Comparison of ENCODE assay signal across 19 cellular contexts in the genomic region with DNA sequence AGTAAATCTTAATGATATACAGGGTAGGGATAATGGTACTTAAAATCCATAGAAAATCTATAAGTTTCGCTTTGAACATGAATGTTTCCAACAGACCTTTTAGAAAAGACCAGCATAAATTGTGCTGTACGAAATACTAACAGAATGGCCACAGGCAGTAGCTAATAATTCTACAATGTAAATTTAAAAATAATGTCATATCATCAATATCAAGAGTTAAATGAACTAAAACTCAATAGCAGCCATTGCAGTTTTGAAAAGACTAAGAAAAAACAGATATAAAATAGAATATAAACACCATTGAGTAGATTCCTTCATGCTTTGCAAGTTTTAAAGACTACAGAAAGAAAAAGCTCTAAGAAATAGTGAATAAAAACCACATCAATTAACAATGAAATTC.
"Had no signal": no experiment of that assay in that cellular context is flagged by ENCODE, and none has a peak within 500 bp of the region (broad histone marks: within the 10 kb centered on the region; RNA-seq: fewer than 3 reads in every experiment).

No MANE protein-coding gene starts in this region.

- H3K9me3 ChIP-seq: prostate gland, tibial artery had no signal

- H3K36me3 ChIP-seq: prostate gland had no signal

- H3K27ac ChIP-seq: prostate gland, tibial artery had no signal

- H3K9me3 Mint-ChIP-seq: activated CD8-positive, alpha-beta T cell treated with anti-CD3 and anti-CD28 coated beads for 36 hours; activated naive CD8-positive, alpha-beta T cell treated with anti-CD3 and anti-CD28 coated beads, Interleukin-2, amount 50 U/mL, for 24 hours; brain; naive B cell had no signal

- H3K4me3 ChIP-seq: prostate gland had no signal

- DNase-seq: activated CD4-positive, alpha-beta T cell treated with anti-CD3 and anti-CD28 coated beads for 48 hours; activated CD8-positive, alpha-beta memory T cell treated with anti-CD3 and anti-CD28 coated beads, Interleukin-2, amount 10 ng/mL, durations not matched to agents 7 days and 5 days; activated CD8-positive, alpha-beta T cell treated with anti-CD3 and anti-CD28 coated beads for 36 hours; activated effector memory CD4-positive, alpha-beta T cell treated with anti-CD3 and anti-CD28 coated beads, Interleukin-2, amount 50 U/mL, for 16 hours; activated naive CD4-positive, alpha-beta T cell treated with anti-CD3 and anti-CD28 coated beads, Interleukin-2, amount 50 U/mL, for 16 hours; activated naive CD8-positive, alpha-beta T cell treated with anti-CD3 and anti-CD28 coated beads, Interleukin-2, amount 50 U/mL, for 24 hours; activated T-cell treated with anti-CD3 and anti-CD28 coated beads for 4 hours; anterior cingulate cortex; effector CD8-positive, alpha-beta T cell; islet precursor cell; left colon; naive B cell; stimulated activated CD4-positive, alpha-beta T cell treated with anti-CD3 and anti-CD28 coated beads, Interleukin-12 subunit alpha, Interleukin-12 subunit beta, amount 100 ng/mL, for 4 hours; stimulated activated CD4-positive, alpha-beta T cell treated with anti-CD3 and anti-CD28 coated beads, Interleukin-4, amount 100 ng/mL, for 4 hours; stimulated activated naive CD8-positive, alpha-beta T cell treated with anti-CD3 and anti-CD28 coated beads, Interleukin-15, Interleukin-2, amounts not matched to agents 100 U/mL and 50 U/mL, for 24 hours; substantia nigra; tibial artery had no signal

- H3K27ac Mint-ChIP-seq: activated CD8-positive, alpha-beta memory T cell treated with anti-CD3 and anti-CD28 coated beads, Interleukin-2, amount 10 ng/mL, durations not matched to agents 7 days and 5 days; activated CD8-positive, alpha-beta T cell treated with anti-CD3 and anti-CD28 coated beads for 36 hours; activated naive CD8-positive, alpha-beta T cell treated with anti-CD3 and anti-CD28 coated beads, Interleukin-2, amount 50 U/mL, for 24 hours; brain; naive B cell had no signal

- ATAC-seq: activated CD8-positive, alpha-beta memory T cell treated with anti-CD3 and anti-CD28 coated beads, Interleukin-2, amount 10 ng/mL, durations not matched to agents 7 days and 5 days; activated CD8-positive, alpha-beta T cell treated with anti-CD3 and anti-CD28 coated beads for 36 hours; activated naive CD8-positive, alpha-beta T cell treated with anti-CD3 and anti-CD28 coated beads, Interleukin-2, amount 50 U/mL, for 24 hours; left colon; stimulated activated naive CD8-positive, alpha-beta T cell treated with anti-CD3 and anti-CD28 coated beads, Interleukin-15, Interleukin-2, amounts not matched to agents 100 U/mL and 50 U/mL, for 24 hours had no signal

- H3K27me3 Mint-ChIP-seq: activated CD8-positive, alpha-beta memory T cell treated with anti-CD3 and anti-CD28 coated beads, Interleukin-2, amount 10 ng/mL, durations not matched to agents 7 days and 5 days; activated CD8-positive, alpha-beta T cell treated with anti-CD3 and anti-CD28 coated beads for 36 hours; activated naive CD8-positive, alpha-beta T cell treated with anti-CD3 and anti-CD28 coated beads, Interleukin-2, amount 50 U/mL, for 24 hours; brain; naive B cell had no signal

- H3K27me3 ChIP-seq: tibial artery had no signal

- H3K4me1 Mint-ChIP-seq: brain had no signal

- H3K4me3 Mint-ChIP-seq: activated CD8-positive, alpha-beta memory T cell treated with anti-CD3 and anti-CD28 coated beads, Interleukin-2, amount 10 ng/mL, durations not matched to agents 7 days and 5 days; activated CD8-positive, alpha-beta T cell treated with anti-CD3 and anti-CD28 coated beads for 36 hours; activated naive CD8-positive, alpha-beta T cell treated with anti-CD3 and anti-CD28 coated beads, Interleukin-2, amount 50 U/mL, for 24 hours; naive B cell had no signal

- H3K4me1 ChIP-seq: prostate gland had no signal
